Comparison of ENCODE assay signal across 30 cellular contexts in genomic region chrX:48022740-48023139, GRCh38. TPM values are rescaled to one million over a fixed set of nuclear protein-coding genes. Genes with fewer than 3 reads are reported as not detected.
DNase-seq lines count a peak whose midpoint lies in the region; ATAC-seq and TF ChIP-seq lines count a peak whose summit lies in the region.
"Had no signal": no experiment of that assay in that cellular context is flagged by ENCODE, and none has a peak within 500 bp of the region (broad histone marks: within the 10 kb centered on the region; RNA-seq: fewer than 3 reads in every experiment).

No MANE protein-coding gene starts in this region.

- no peaks in the 10 kb centered on the region for H3K9me3 Mint-ChIP-seq in activated naive CD8-positive, alpha-beta T cell (ENCODE audit: low read depth)
- peaks cover 3% of the 10 kb centered on the region for H3K9me3 Mint-ChIP-seq in activated naive CD8-positive, alpha-beta T cell treated with anti-CD3 and anti-CD28 coated beads for 36 hours
- H3K9me3 Mint-ChIP-seq in WTC11 = no peaks in the 10 kb centered on the region
- H3K9me3 Mint-ChIP-seq in mesothelial cell of epicardium = peaks cover 23% of the 10 kb centered on the region
- no peaks in the 10 kb centered on the region for H3K9me3 Mint-ChIP-seq in stimulated activated memory B cell treated with anti-CD40 and anti-IgM and Interleukin-4, amounts not matched to agents 10 μg/mL and 1 μg/mL and 100 μg/mL, for 72 hours
- H3K9me3 Mint-ChIP-seq: activated naive CD8-positive, alpha-beta T cell treated with anti-CD3 and anti-CD28 coated beads, Interleukin-2, amount 50 U/mL, for 24 hours had no signal

- TF ChIP-seq CTCF in WTC11 (IDR thresholded peaks at IDR 0.05) (no peak), mesothelial cell of epicardium (IDR thresholded peaks at IDR 0.05; ENCODE audit: unreplicated experiment) (no peak)

- peak overlapping the region; percentile 34 for H3K27ac Mint-ChIP-seq in activated naive CD8-positive, alpha-beta T cell
- no peak overlapping the region for H3K27ac Mint-ChIP-seq in activated naive CD8-positive, alpha-beta T cell treated with anti-CD3 and anti-CD28 coated beads for 36 hours
- peak overlapping the region; percentile 32; the same call in 1 of the 2 replicates for H3K27ac Mint-ChIP-seq in WTC11
- H3K27ac Mint-ChIP-seq in mesothelial cell of epicardium = no peak overlapping the region
- no peak overlapping the region for H3K27ac Mint-ChIP-seq in stimulated activated memory B cell treated with anti-CD40 and anti-IgM and Interleukin-4, amounts not matched to agents 10 μg/mL and 1 μg/mL and 100 μg/mL, for 72 hours
- H3K27ac Mint-ChIP-seq: activated naive CD8-positive, alpha-beta T cell treated with anti-CD3 and anti-CD28 coated beads, Interleukin-2, amount 50 U/mL, for 24 hours; activated T-helper 2 cell treated with anti-CD3 and anti-CD28 coated beads, Interferon-gamma antibody, Interleukin-2, Interleukin-4, amounts not matched to agents 10 μg/mL and 5 μg/mL and 100 μg/mL, durations not matched to agents 14 hours and 24 hours and 36 hours; stimulated activated naive B cell treated with anti-CD40 and anti-IgM and Interleukin-4, amounts not matched to agents 10 μg/mL and 1 μg/mL and 100 μg/mL, for 72 hours had no signal

- no peaks in the 10 kb centered on the region for H3K36me3 Mint-ChIP-seq in activated naive CD8-positive, alpha-beta T cell
- peaks cover 2% of the 10 kb centered on the region for H3K36me3 Mint-ChIP-seq in activated naive CD8-positive, alpha-beta T cell treated with anti-CD3 and anti-CD28 coated beads for 36 hours
- H3K36me3 Mint-ChIP-seq in WTC11 = no peaks in the 10 kb centered on the region
- H3K36me3 Mint-ChIP-seq in mesothelial cell of epicardium = peaks cover 2% of the 10 kb centered on the region
- H3K36me3 Mint-ChIP-seq in stimulated activated memory B cell treated with anti-CD40 and anti-IgM and Interleukin-4, amounts not matched to agents 10 μg/mL and 1 μg/mL and 100 μg/mL, for 72 hours = no peaks in the 10 kb centered on the region

- H3K27me3 Mint-ChIP-seq in activated naive CD8-positive, alpha-beta T cell = no peaks in the 10 kb centered on the region
- no peaks in the 10 kb centered on the region for H3K27me3 Mint-ChIP-seq in activated naive CD8-positive, alpha-beta T cell treated with anti-CD3 and anti-CD28 coated beads for 36 hours
- H3K27me3 Mint-ChIP-seq in WTC11 (ENCODE audit: low read depth) (no peaks in the 10 kb centered on the region), mesothelial cell of epicardium (ENCODE audit: low read depth) (no peaks in the 10 kb centered on the region)
- H3K27me3 Mint-ChIP-seq in stimulated activated memory B cell treated with anti-CD40 and anti-IgM and Interleukin-4, amounts not matched to agents 10 μg/mL and 1 μg/mL and 100 μg/mL, for 72 hours = no peaks in the 10 kb centered on the region
- H3K27me3 Mint-ChIP-seq: activated naive CD8-positive, alpha-beta T cell treated with anti-CD3 and anti-CD28 coated beads, Interleukin-2, amount 50 U/mL, for 24 hours had no signal

- CTCF ChIA-PET in WTC11 (lab: Charles Lee) = no interaction called here

- peaks cover 10% of the 10 kb centered on the region for H3K4me1 Mint-ChIP-seq in activated naive CD8-positive, alpha-beta T cell (ENCODE audit: low read depth)
- peaks cover 13% of the 10 kb centered on the region for H3K4me1 Mint-ChIP-seq in activated naive CD8-positive, alpha-beta T cell treated with anti-CD3 and anti-CD28 coated beads for 36 hours
- H3K4me1 Mint-ChIP-seq in WTC11 (peaks cover 4% of the 10 kb centered on the region; the same call in 1 of the 2 replicates), mesothelial cell of epicardium (peaks cover 7% of the 10 kb centered on the region)
- H3K4me1 Mint-ChIP-seq in stimulated activated memory B cell treated with anti-CD40 and anti-IgM and Interleukin-4, amounts not matched to agents 10 μg/mL and 1 μg/mL and 100 μg/mL, for 72 hours = peaks cover 18% of the 10 kb centered on the region

- DNase-seq in activated naive CD8-positive, alpha-beta T cell treated with anti-CD3 and anti-CD28 coated beads for 36 hours = no peak
- DNase-seq in WTC11 (ENCODE audit: low spot score) (no peak), mesothelial cell of epicardium (ENCODE audit: low spot score in 2 of 2, unreplicated experiment in 2 of 2) (no peak), NCI-H82 (lab: John Stamatoyannopoulos, UW) (no peak)
- DNase-seq in stimulated activated naive CD8-positive, alpha-beta T cell treated with anti-CD3 and anti-CD28 coated beads, Interleukin-15, Interleukin-2, amounts not matched to agents 100 U/mL and 50 U/mL, for 24 hours = no peak
- DNase-seq: activated CD8-positive, alpha-beta memory T cell treated with anti-CD3 and anti-CD28 coated beads, Interleukin-2, amount 50 U/mL, for 4 hours; activated naive CD8-positive, alpha-beta T cell treated with anti-CD3 and anti-CD28 coated beads, Interleukin-2, amount 50 U/mL, for 24 hours; body of pancreas; glutamatergic neuron; islet precursor cell; left ventricle myocardium inferior; NCI-H1048; NCI-H1694 treated with DMSO at 0.1 percent for 48 hours; NCI-H2171; PC-9; stimulated activated CD4-positive, alpha-beta T cell treated with anti-CD3 and anti-CD28 coated beads, Interleukin-4, amount 100 ng/mL, for 4 hours; stimulated activated naive B cell treated with anti-CD40 and anti-IgM and Interleukin-4, amounts not matched to agents 10 μg/mL and 1 μg/mL and 100 μg/mL, for 72 hours; T-helper 9 cell; WERI-Rb-1 had no signal

- ATAC-seq in WTC11 (no peak), HG02763 (IDR thresholded peaks at IDR 0.05; ENCODE audit: unreplicated experiment) (no peak)
- no peak for ATAC-seq in stimulated activated memory B cell treated with anti-CD40 and anti-IgM and Interleukin-4, amounts not matched to agents 10 μg/mL and 1 μg/mL and 100 μg/mL, for 72 hours
- no peak for ATAC-seq in stimulated activated naive CD8-positive, alpha-beta T cell treated with anti-CD3 and anti-CD28 coated beads, Interleukin-15, Interleukin-2, amounts not matched to agents 100 U/mL and 50 U/mL, for 24 hours
- ATAC-seq: activated naive CD8-positive, alpha-beta T cell treated with anti-CD3 and anti-CD28 coated beads, Interleukin-2, amount 50 U/mL, for 24 hours; body of pancreas; GM12878; Right ventricle myocardium inferior; sciatic nerve; stimulated activated naive B cell treated with anti-CD40 and anti-IgM and Interleukin-4, amounts not matched to agents 10 μg/mL and 1 μg/mL and 100 μg/mL, for 72 hours had no signal

- peak overlapping the region; percentile 31 for H3K4me3 Mint-ChIP-seq in activated naive CD8-positive, alpha-beta T cell
- H3K4me3 Mint-ChIP-seq in activated naive CD8-positive, alpha-beta T cell treated with anti-CD3 and anti-CD28 coated beads for 36 hours = no peak overlapping the region
- H3K4me3 Mint-ChIP-seq in WTC11 (no peak overlapping the region; the same call in 1 of the 2 replicates), mesothelial cell of epicardium (peak overlapping the region; percentile 34)
- H3K4me3 Mint-ChIP-seq in stimulated activated memory B cell treated with anti-CD40 and anti-IgM and Interleukin-4, amounts not matched to agents 10 μg/mL and 1 μg/mL and 100 μg/mL, for 72 hours = peak overlapping the region; percentile 32
- H3K4me3 Mint-ChIP-seq: activated naive CD8-positive, alpha-beta T cell treated with anti-CD3 and anti-CD28 coated beads, Interleukin-2, amount 50 U/mL, for 24 hours had no signal

- POLR2A ChIA-PET in WTC11 (lab: Charles Lee) = no interaction called here

TF ChIP-seq in WTC11, 78 proteins besides CTCF, POLR2A, EP300 and RAD21 (continues in another document):
- TF ChIP-seq FOXP4 (CRISPR knock-in tag; IDR thresholded peaks at IDR 0.05) = no peak
- TF ChIP-seq JAZF1 (CRISPR knock-in tag; IDR thresholded peaks at IDR 0.05) = no peak
- no peak for TF ChIP-seq ATF2 (CRISPR knock-in tag; IDR thresholded peaks at IDR 0.05; ENCODE audit: borderline replicate concordance, low read depth)
- TF ChIP-seq, protein P1, sequence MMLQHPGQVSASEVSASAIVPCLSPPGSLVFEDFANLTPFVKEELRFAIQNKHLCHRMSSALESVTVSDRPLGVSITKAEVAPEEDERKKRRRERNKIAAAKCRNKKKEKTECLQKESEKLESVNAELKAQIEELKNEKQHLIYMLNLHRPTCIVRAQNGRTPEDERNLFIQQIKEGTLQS (CRISPR knock-in tag; conservative IDR thresholded peaks at IDR 0.05) = no peak

RNA-seq across cellular contexts. Expression of gene SPACA5, which starts 16.0 kb away (rescaled TPM):
- not detected for total RNA-seq in activated naive CD8-positive, alpha-beta T cell treated with anti-CD3 and anti-CD28 coated beads for 36 hours
- not detected in 3 replicates for total RNA-seq in WTC11 (2021)
- total RNA-seq in mesothelial cell of epicardium = not detected in 3 replicates
- total RNA-seq: activated T-helper 2 cell treated with anti-CD3 and anti-CD28 coated beads, Interferon-gamma antibody, Interleukin-2, Interleukin-4, amounts not matched to agents 10 μg/mL and 5 μg/mL and 100 μg/mL, durations not matched to agents 14 hours and 24 hours and 36 hours; body of pancreas; cerebellum; left ventricle myocardium inferior; LHCN-M2; mesenteric fat pad; PC-9; Right ventricle myocardium inferior; sciatic nerve; suprapubic skin had no signal

RNA-seq across cellular contexts. Expression of gene ZNF182, which starts 19.0 kb away (rescaled TPM):
- 1 to 10 TPM; 6.4 to 7.4 TPM for total RNA-seq in activated naive CD8-positive, alpha-beta T cell treated with anti-CD3 and anti-CD28 coated beads for 36 hours
- total RNA-seq in WTC11 (2021) = 6.2 to 8.6 TPM (median 8.1 TPM) in 3 replicates
- total RNA-seq in mesothelial cell of epicardium = 7.9 to 8.5 TPM (median 7.9 TPM) in 3 replicates

RNA-seq across cellular contexts. Expression of gene ZNF630, which starts 48.7 kb away (rescaled TPM):
- 1 to 10 TPM; 1.6 to 1.9 TPM for total RNA-seq in activated naive CD8-positive, alpha-beta T cell treated with anti-CD3 and anti-CD28 coated beads for 36 hours
- total RNA-seq in WTC11 (2021) = 1.3 to 2.1 TPM (median 1.9 TPM) in 3 replicates
- 5.3 to 6.6 TPM (median 5.8 TPM) in 3 replicates for total RNA-seq in mesothelial cell of epicardium

Comparison
In these comparisons a context has a peak if more than half of its experiments do, and no peak if none do; other contexts are left out.
1. H3K27ac Mint-ChIP-seq: peak in activated naive CD8-positive, alpha-beta T cell (single experiment) and WTC11 (single experiment); none in activated naive CD8-positive, alpha-beta T cell treated with anti-CD3 and anti-CD28 coated beads for 36 hours (single experiment), mesothelial cell of epicardium (single experiment) and stimulated activated memory B cell treated with anti-CD40 and anti-IgM and Interleukin-4, amounts not matched to agents 10 μg/mL and 1 μg/mL and 100 μg/mL, for 72 hours (single experiment).
2. H3K4me3 Mint-ChIP-seq: peak in activated naive CD8-positive, alpha-beta T cell (single experiment), mesothelial cell of epicardium (single experiment) and stimulated activated memory B cell treated with anti-CD40 and anti-IgM and Interleukin-4, amounts not matched to agents 10 μg/mL and 1 μg/mL and 100 μg/mL, for 72 hours (single experiment); none in activated naive CD8-positive, alpha-beta T cell treated with anti-CD3 and anti-CD28 coated beads for 36 hours (single experiment) and WTC11 (single experiment).